1 cellular context compared by ENCODE assay signal in genomic region chrX:8684201-8684600, GRCh38.
TF ChIP-seq lines count a peak whose summit lies in the region.

No MANE protein-coding gene starts in this region.

TF ChIP-seq in GM23338, 12 proteins besides CTCF, POLR2A, EP300 and RAD21 (continued from another document):
- no peak for TF ChIP-seq REST (IDR thresholded peaks at IDR 0.05; ENCODE audit: unreplicated experiment)
- TF ChIP-seq EZH2 (IDR thresholded peaks at IDR 0.05; ENCODE audit: low read depth, unreplicated experiment) = no peak
- TF ChIP-seq JUNB (IDR thresholded peaks at IDR 0.05; ENCODE audit: unreplicated experiment) = no peak
- no peak for TF ChIP-seq ZNF462 (CRISPR knock-in tag; IDR thresholded peaks at IDR 0.05)
- no peak for TF ChIP-seq ETS1 (IDR thresholded peaks at IDR 0.05)
- no peak for TF ChIP-seq EZH2phosphoT487 (IDR thresholded peaks at IDR 0.05; ENCODE audit: unreplicated experiment)
TF ChIP-seq in GM23338: peak in this region for 0.
